ENCODE assay signal across 8 cellular contexts in the genomic region with DNA sequence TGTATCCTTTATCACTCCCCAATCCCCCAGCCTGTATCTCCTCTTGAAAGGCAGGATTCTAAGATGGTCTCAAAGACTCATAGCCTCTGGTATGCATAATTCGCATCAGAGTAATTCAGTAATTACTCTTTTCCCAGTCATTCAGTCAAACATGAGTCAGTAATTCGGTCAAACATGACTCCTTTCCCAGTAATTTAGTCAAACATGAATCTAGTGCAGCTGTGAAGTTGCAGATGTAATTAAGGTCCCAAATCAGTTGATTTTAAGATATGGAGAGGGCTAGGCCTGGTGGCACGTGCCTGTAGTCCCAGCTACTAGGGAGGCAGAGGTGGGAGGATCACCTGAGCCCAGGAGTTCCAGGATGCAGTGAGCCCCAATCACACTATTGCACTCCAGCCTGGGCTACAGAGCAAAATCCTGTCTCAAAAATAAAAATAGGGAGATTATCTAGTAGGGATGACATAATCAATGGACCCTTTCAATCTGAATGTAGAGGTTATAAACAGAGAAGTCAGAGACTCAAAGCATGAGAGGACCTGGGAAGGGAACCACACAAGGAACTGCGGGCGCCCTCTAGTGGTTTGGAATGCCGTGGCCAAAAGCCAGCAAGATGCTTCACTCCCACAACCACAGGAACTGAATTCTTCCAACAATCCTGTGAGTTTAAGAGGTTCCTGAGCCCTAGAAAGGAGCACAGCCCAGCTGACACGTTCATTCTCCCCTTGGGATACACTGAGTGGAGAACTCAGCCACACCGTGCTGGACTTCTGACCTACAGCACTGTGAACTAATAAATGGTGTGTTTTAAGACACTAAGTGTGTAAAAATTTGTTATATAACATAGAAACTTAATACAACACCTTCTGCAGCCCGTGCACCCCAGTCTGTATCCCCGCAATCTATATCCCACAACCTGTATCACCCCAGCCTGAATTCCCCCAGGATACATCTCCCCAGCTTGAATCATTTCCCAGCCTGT. TPM values are rescaled to one million over a fixed set of nuclear protein-coding genes. Genes with fewer than 3 reads are reported as not detected.
DNase-seq lines count a peak whose midpoint lies in the region; ATAC-seq and TF ChIP-seq lines count a peak whose summit lies in the region.

No MANE protein-coding gene starts in this region.

- TF ChIP-seq CTCF in CD14-positive monocyte (IDR thresholded peaks at IDR 0.05) = peak; percentile 93
- peak; percentile 87 for TF ChIP-seq CTCF in right atrium auricular region (IDR thresholded peaks at IDR 0.05)
- TF ChIP-seq CTCF in sigmoid colon (IDR thresholded peaks at IDR 0.05) = peak; percentile 22 to 82 (median 50)

- WGBS in sigmoid colon, 2 donors = 26 to 37% methylated on average over 10 of the region's 10 CpGs

- H3K4me3 ChIP-seq in right atrium auricular region = no peak overlapping the region
- no peak overlapping the region for H3K4me3 ChIP-seq in sigmoid colon

- peaks cover 0 to 3% (median 1%) of the 10 kb centered on the region in 7 donors for H3K9me3 Mint-ChIP-seq in CD14-positive monocyte

- H3K27me3 Mint-ChIP-seq in CD14-positive monocyte (ENCODE audit: low read depth in 3 of 3) = peaks cover 3 to 7% (median 4%) of the 10 kb centered on the region in 3 donors
- H3K27me3 Mint-ChIP-seq in T-helper 17 cell = peaks cover 29% of the 10 kb centered on the region

- H3K36me3 Mint-ChIP-seq in CD14-positive monocyte (no peaks in the 10 kb centered on the region), T-helper 17 cell (ENCODE audit: low read depth) (peaks cover 5% of the 10 kb centered on the region)

- no peak overlapping the region for H3K27ac Mint-ChIP-seq in CD14-positive monocyte
- peak overlapping the region; percentile 67 for H3K27ac Mint-ChIP-seq in T-helper 17 cell

- no peak for TF ChIP-seq POLR2A in sigmoid colon (IDR thresholded peaks at IDR 0.05)

- TF ChIP-seq EP300 in sigmoid colon (IDR thresholded peaks at IDR 0.05) = no peak

- H3K27ac ChIP-seq in right atrium auricular region (no peak overlapping the region), sigmoid colon (no peak overlapping the region)

- H3K4me1 Mint-ChIP-seq in CD14-positive monocyte (peaks cover 4% of the 10 kb centered on the region), T-helper 17 cell (no peaks in the 10 kb centered on the region)

- H3K9me3 ChIP-seq in T-helper 17 cell (ENCODE audit: control insufficient read depth, low read length, poor library complexity, severe bottlenecking) (no peaks in the 10 kb centered on the region), right atrium auricular region (no peaks in the 10 kb centered on the region), sigmoid colon (no peaks in the 10 kb centered on the region)

- DNase-seq in CD14-positive monocyte (ENCODE audit: low spot score) = peak; percentile 64
- peak; percentile 57 to 64 for DNase-seq in NCI-H187 (lab: John Stamatoyannopoulos, UW)
- DNase-seq in T-helper 17 cell = peak; percentile 43 to 63 (median 52)
- peak; percentile 74 for DNase-seq in amniotic epithelial cell (ENCODE audit: low read depth)
- peak; percentile 86 for DNase-seq in right atrium auricular region (ENCODE audit: low spot score)
- DNase-seq in sigmoid colon = peak; percentile 90

- H3K4me1 ChIP-seq in right atrium auricular region = peaks cover 0 to 13% of the 10 kb centered on the region in 2 donors
- H3K4me1 ChIP-seq in sigmoid colon = peaks cover 0 to 4% (median 0%) of the 10 kb centered on the region in 4 donors

- H3K4me3 Mint-ChIP-seq in CD14-positive monocyte = no peak overlapping the region
- H3K4me3 Mint-ChIP-seq in T-helper 17 cell = no peak overlapping the region

- H3K36me3 ChIP-seq in right atrium auricular region (no peaks in the 10 kb centered on the region), sigmoid colon (no peaks in the 10 kb centered on the region)

- intact Hi-C loops in CD14-positive monocyte (cut with micrococcal nuclease) (no loop called here), sigmoid colon (cut with DNase I) (loop anchor here (2.0 kb wide), 1 partner anchor 33 kb away; no protein-coding TSS in a partner anchor)

- H3K27me3 ChIP-seq in right atrium auricular region (no peaks in the 10 kb centered on the region), sigmoid colon (no peaks in the 10 kb centered on the region)

- ATAC-seq in GM21529 (IDR thresholded peaks at IDR 0.05; ENCODE audit: unreplicated experiment) (peak; percentile 63), T-helper 17 cell (peak; percentile 63), GM18498 (IDR thresholded peaks at IDR 0.05; ENCODE audit: unreplicated experiment) (no peak)

RNA-seq across cellular contexts. Expression of a gene that starts 14.3 kb away (rescaled TPM):
- polyA plus RNA-seq in CD14-positive monocyte (under 1 TPM in 1 of 2 donors, not detected in 1; 0.07 TPM), sigmoid colon (under 1 TPM in 2 of 3 donors, not detected in 1; 0.60 to 0.98 TPM)
- total RNA-seq in T-helper 17 cell (not detected), right atrium auricular region (10 to 100 TPM in 1 of 2 donors, 1 to 10 TPM in 1; 3.4 to 16.3 TPM), sigmoid colon (1 to 10 TPM; 1.2 to 6.6 (median 3.7) TPM)

RNA-seq across cellular contexts. Expression of a gene that starts 33.7 kb away (rescaled TPM):
- polyA plus RNA-seq in CD14-positive monocyte = 10 to 100 TPM; 83.3 to 91.7 TPM
- total RNA-seq in T-helper 17 cell = 10 to 100 TPM; 35.5 to 38.0 TPM
- 100 to 1,000 TPM in 1 of 2 donors, 10 to 100 TPM in 1; 55.3 to 109 TPM for total RNA-seq in right atrium auricular region
- 10 to 100 TPM; 67.1 to 77.3 (median 69.3) TPM for total RNA-seq in sigmoid colon
- 10 to 100 TPM; 56.4 to 78.1 (median 60.7) TPM for polyA plus RNA-seq in sigmoid colon
